In genomic region chr1:157289001-157289400, GRCh38 we compare ENCODE assay signal across 29 cellular contexts.
DNase-seq lines count a peak whose midpoint lies in the region; ATAC-seq, FAIRE-seq and TF ChIP-seq lines count a peak whose summit lies in the region.
"Had no signal": no experiment of that assay in that cellular context is flagged by ENCODE, and none has a peak within 500 bp of the region (broad histone marks: within the 10 kb centered on the region; RNA-seq: fewer than 3 reads in every experiment).

No MANE protein-coding gene starts in this region.

- no peaks in the 10 kb centered on the region for H3K4me1 ChIP-seq in upper lobe of right lung
- H3K4me1 ChIP-seq: neural progenitor cell, pancreas, suprapubic skin had no signal

- peak; percentile 70 for ATAC-seq in upper lobe of right lung
- ATAC-seq in HG03442 (IDR thresholded peaks at IDR 0.05; ENCODE audit: unreplicated experiment) = no peak
- no peak for ATAC-seq in GM18873 (IDR thresholded peaks at IDR 0.05; ENCODE audit: low FRiP score, unreplicated experiment)
- ATAC-seq: effector memory CD8-positive, alpha-beta T cell; left colon; pancreas; stimulated activated effector memory CD8-positive, alpha-beta T cell treated with anti-CD3 and anti-CD28 coated beads, Interleukin-12 subunit alpha, Interleukin-12 subunit beta, amount 100 ng/mL, for 72 hours; T-helper 17 cell had no signal

- TF ChIP-seq CTCF in bronchial epithelial cell (IDR thresholded peaks at IDR 0.05; ENCODE audit: insufficient read depth, low read length, severe bottlenecking) = no peak
- TF ChIP-seq CTCF in upper lobe of right lung (IDR thresholded peaks at IDR 0.05) = no peak

- no peak overlapping the region for H3K27ac ChIP-seq in upper lobe of right lung
- H3K27ac ChIP-seq: 22Rv1, neural progenitor cell, pancreas, SK-N-MC, suprapubic skin had no signal

- H3K36me3 ChIP-seq in bronchial epithelial cell (ENCODE audit: control insufficient read depth, insufficient read depth, low read length) = no peaks in the 10 kb centered on the region
- H3K36me3 ChIP-seq in upper lobe of right lung = no peaks in the 10 kb centered on the region
- H3K36me3 ChIP-seq: neural progenitor cell, pancreas, suprapubic skin had no signal

- intact Hi-C loops in upper lobe of right lung (cut with DNase I) = no loop called here

- H3K4me3 ChIP-seq in bronchial epithelial cell (ENCODE audit: low read depth, low read length) (no peak overlapping the region), upper lobe of right lung (no peak overlapping the region)
- H3K4me3 ChIP-seq: neural progenitor cell, pancreas, SK-N-MC, suprapubic skin had no signal

- no peaks in the 10 kb centered on the region for H3K9me3 ChIP-seq in upper lobe of right lung
- H3K9me3 ChIP-seq: pancreas, suprapubic skin had no signal

- FAIRE-seq in bronchial epithelial cell (lab: Jason Lieb, UNC) = no peak
- FAIRE-seq: pancreas had no signal

- H3K27me3 ChIP-seq in bronchial epithelial cell (ENCODE audit: control insufficient read depth, insufficient read depth, low read length) (no peaks in the 10 kb centered on the region), upper lobe of right lung (no peaks in the 10 kb centered on the region)
- H3K27me3 ChIP-seq: neural progenitor cell, pancreas, suprapubic skin had no signal

- DNase-seq in SIG-M5 treated with dmso at 0.1 percent for 504 hours (lab: John Stamatoyannopoulos, UW; ENCODE audit: unreplicated experiment) (peak; percentile 76), SIG-M5 (lab: John Stamatoyannopoulos, UW) (no peak), SKM-1 (lab: John Stamatoyannopoulos, UW; ENCODE audit: unreplicated experiment) (peak; percentile 41), bronchial epithelial cell (ENCODE audit: low read depth) (peak; percentile 7), upper lobe of right lung (no peak)
- DNase-seq in activated T-cell treated with anti-CD3 and anti-CD28 coated beads, Interleukin-2, amount 50 U/mL, for 48 hours = no peak
- DNase-seq: activated CD4-positive, alpha-beta T cell treated with anti-CD3 and anti-CD28 coated beads for 4 hours; activated gamma-delta T cell; activated T-cell treated with anti-CD3 and anti-CD28 coated beads, Interleukin-2, amount 50 U/mL, for 1 hour; caudate nucleus; CD4-positive, CD25-positive, alpha-beta regulatory T cell; cortex of kidney; DND-41; effector memory CD8-positive, alpha-beta T cell; erythroblast; left colon; mesendoderm; NCI-H1930; NCI-H2171 treated with DMSO at 0.1 percent for 48 hours; NCI-H524; pancreas; T-helper 17 cell had no signal

Comparison
In these comparisons a context has a peak if more than half of its experiments do, and no peak if none do; other contexts are left out.
1. DNase-seq: peak in SIG-M5 treated with dmso at 0.1 percent for 504 hours (single experiment), SKM-1 (single experiment) and bronchial epithelial cell (single experiment); none in SIG-M5 (single experiment), upper lobe of right lung (single experiment) and activated T-cell treated with anti-CD3 and anti-CD28 coated beads, Interleukin-2, amount 50 U/mL, for 48 hours (0 of 2).